In the genomic region with DNA sequence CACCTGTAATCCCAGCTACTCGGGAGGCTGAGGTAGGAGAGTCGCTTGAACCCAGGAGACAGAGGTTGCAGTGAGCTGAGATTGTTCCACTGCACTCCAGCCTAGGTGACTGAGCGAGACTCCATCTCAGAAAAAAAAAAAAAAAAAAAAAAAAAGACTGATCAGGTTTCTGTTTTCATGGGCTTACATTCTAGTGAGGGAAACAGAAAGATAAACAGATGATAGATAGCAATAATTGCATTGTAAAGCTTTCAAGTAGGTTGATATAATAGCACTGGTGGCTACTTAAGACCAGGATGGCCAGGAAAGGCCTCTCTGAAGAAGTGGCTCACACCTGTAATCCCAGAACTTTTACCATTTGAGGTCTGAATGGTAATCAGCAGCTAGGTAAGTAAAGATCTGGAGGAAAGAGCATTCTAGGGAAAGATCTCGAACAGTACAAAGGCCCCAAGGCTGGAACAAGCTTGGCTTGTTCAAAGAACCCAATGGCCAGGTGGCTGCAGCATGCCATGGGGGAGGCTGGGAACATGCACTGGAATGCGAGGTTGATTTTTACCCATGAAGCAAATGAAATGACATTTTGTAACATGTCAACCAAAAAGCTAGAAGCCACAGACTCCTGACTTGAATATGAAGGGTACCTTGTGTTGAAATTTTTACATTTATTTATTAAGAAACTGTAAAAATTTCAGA, we compare ENCODE assay signal across 1 cellular context.
TF ChIP-seq lines count a peak whose summit lies in the region.

No MANE protein-coding gene starts in this region.

TF ChIP-seq in HepG2, 621 proteins besides CTCF, POLR2A, EP300 and RAD21 (continued from another document):
- TF ChIP-seq, protein P1, sequence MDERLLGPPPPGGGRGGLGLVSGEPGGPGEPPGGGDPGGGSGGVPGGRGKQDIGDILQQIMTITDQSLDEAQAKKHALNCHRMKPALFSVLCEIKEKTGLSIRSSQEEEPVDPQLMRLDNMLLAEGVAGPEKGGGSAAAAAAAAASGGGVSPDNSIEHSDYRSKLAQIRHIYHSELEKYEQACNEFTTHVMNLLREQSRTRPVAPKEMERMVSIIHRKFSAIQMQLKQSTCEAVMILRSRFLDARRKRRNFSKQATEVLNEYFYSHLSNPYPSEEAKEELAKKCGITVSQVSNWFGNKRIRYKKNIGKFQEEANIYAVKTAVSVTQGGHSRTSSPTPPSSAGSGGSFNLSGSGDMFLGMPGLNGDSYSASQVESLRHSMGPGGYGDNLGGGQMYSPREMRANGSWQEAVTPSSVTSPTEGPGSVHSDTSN (CRISPR knock-in tag; IDR thresholded peaks at IDR 0.05) = no peak
- TF ChIP-seq TEAD3 (CRISPR knock-in tag; optimal IDR thresholded peaks at IDR 0.05; ENCODE audit: borderline replicate concordance) (peak; percentile 75), MIXL1 (CRISPR knock-in tag; IDR thresholded peaks at IDR 0.05) (0 out of 2 replicates have a peak, but pooled peaks have one; percentile 32), SIX1 (CRISPR knock-in tag; IDR thresholded peaks at IDR 0.05; ENCODE audit: borderline replicate concordance) (0 out of 2 replicates have a peak, but pooled peaks have one; percentile 10)
- TF ChIP-seq, protein P2, sequence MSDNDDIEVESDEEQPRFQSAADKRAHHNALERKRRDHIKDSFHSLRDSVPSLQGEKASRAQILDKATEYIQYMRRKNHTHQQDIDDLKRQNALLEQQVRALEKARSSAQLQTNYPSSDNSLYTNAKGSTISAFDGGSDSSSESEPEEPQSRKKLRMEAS (IDR thresholded peaks at IDR 0.05) = peak; percentile 77
- TF ChIP-seq, protein P3, sequence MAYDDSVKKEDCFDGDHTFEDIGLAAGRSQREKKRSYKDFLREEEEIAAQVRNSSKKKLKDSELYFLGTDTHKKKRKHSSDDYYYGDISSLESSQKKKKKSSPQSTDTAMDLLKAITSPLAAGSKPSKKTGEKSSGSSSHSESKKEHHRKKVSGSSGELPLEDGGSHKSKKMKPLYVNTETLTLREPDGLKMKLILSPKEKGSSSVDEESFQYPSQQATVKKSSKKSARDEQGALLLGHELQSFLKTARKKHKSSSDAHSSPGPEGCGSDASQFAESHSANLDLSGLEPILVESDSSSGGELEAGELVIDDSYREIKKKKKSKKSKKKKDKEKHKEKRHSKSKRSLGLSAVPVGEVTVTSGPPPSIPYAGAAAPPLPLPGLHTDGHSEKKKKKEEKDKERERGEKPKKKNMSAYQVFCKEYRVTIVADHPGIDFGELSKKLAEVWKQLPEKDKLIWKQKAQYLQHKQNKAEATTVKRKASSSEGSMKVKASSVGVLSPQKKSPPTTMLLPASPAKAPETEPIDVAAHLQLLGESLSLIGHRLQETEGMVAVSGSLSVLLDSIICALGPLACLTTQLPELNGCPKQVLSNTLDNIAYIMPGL (CRISPR knock-in tag; IDR thresholded peaks at IDR 0.05; ENCODE audit: borderline replicate concordance in 1 of 2, low read depth in 1 of 2) = 0 out of 4 replicates have a peak, but pooled peaks of 1 of the 2 experiments have one; percentile 28
- TF ChIP-seq, protein P4, sequence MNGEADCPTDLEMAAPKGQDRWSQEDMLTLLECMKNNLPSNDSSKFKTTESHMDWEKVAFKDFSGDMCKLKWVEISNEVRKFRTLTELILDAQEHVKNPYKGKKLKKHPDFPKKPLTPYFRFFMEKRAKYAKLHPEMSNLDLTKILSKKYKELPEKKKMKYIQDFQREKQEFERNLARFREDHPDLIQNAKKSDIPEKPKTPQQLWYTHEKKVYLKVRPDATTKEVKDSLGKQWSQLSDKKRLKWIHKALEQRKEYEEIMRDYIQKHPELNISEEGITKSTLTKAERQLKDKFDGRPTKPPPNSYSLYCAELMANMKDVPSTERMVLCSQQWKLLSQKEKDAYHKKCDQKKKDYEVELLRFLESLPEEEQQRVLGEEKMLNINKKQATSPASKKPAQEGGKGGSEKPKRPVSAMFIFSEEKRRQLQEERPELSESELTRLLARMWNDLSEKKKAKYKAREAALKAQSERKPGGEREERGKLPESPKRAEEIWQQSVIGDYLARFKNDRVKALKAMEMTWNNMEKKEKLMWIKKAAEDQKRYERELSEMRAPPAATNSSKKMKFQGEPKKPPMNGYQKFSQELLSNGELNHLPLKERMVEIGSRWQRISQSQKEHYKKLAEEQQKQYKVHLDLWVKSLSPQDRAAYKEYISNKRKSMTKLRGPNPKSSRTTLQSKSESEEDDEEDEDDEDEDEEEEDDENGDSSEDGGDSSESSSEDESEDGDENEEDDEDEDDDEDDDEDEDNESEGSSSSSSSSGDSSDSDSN (CRISPR knock-in tag; IDR thresholded peaks at IDR 0.05) = no peak
